24 cellular contexts compared by ENCODE assay signal in genomic region chr3:140185375-140185774, GRCh38.
A peak's percentile ranks its signal among the peaks of the same experiment; 100 is the strongest.
DNase-seq lines count a peak whose midpoint lies in the region; ATAC-seq, FAIRE-seq and TF ChIP-seq lines count a peak whose summit lies in the region.
"Had no signal": no experiment of that assay in that cellular context is flagged by ENCODE, and none has a peak within 500 bp of the region (broad histone marks: within the 10 kb centered on the region; RNA-seq: fewer than 3 reads in every experiment).

No MANE protein-coding gene starts in this region.

- no peak for TF ChIP-seq POLR2A in K562 (conservative IDR thresholded peaks at IDR 0.05)

- in situ Hi-C loops in K562 (cut with MboI) = no loop called here

- no peak overlapping the region for H3K4me3 ChIP-seq in right atrium auricular region
- H3K4me3 ChIP-seq in K562 = no peak overlapping the region
- H3K4me3 ChIP-seq in psoas muscle = no peak overlapping the region
- no peak overlapping the region for H3K4me3 ChIP-seq in aorta (ENCODE audit: low read length in 2 of 2)
- H3K4me3 ChIP-seq: A549; BLaER1 treated with 17β-estradiol and CSF1 and Interleukin-3, amounts not matched to agents 10 nM and 100 nM; SJSA1 had no signal

- H3K27me3 ChIP-seq in right atrium auricular region (no peaks in the 10 kb centered on the region), K562 (ENCODE audit: control insufficient read depth in 2 of 2, insufficient read depth in 2 of 2, low read length in 2 of 2) (no peaks in the 10 kb centered on the region), psoas muscle (ENCODE audit: insufficient read depth in 3 of 3, low read length in 2 of 3) (no peaks in the 10 kb centered on the region), aorta (ENCODE audit: control insufficient read depth in 1 of 2, insufficient read depth in 2 of 2, low read length in 1 of 2) (no peaks in the 10 kb centered on the region)
- H3K27me3 ChIP-seq: BLaER1 treated with 17β-estradiol and CSF1 and Interleukin-3, amounts not matched to agents 10 nM and 100 nM; SJSA1 had no signal

- WGBS in K562 (ENCODE audit: insufficient coverage, low coverage, missing lambda C conversion rate) = 0% methylated on average over 4 of the region's 4 CpGs
- WGBS in psoas muscle, 3 donors = 71 to 79% (median 74%) methylated on average over 4 of the region's 4 CpGs
- 80 to 85% methylated on average over 4 of the region's 4 CpGs for WGBS in aorta, 2 donors

- no peak overlapping the region for H2AFZ ChIP-seq in K562 (ENCODE audit: low read depth, low read length)

- no peaks in the 10 kb centered on the region for H3K9me1 ChIP-seq in K562 (ENCODE audit: control insufficient read depth, insufficient read depth, low read length)

- intact Hi-C loops in left ventricle myocardium superior (cut with micrococcal nuclease) = no loop called here
- intact Hi-C loops in K562 (cut with micrococcal nuclease) = no loop called here
- intact Hi-C loops in psoas muscle (cut with DNase I) = no loop called here
- intact Hi-C loops in aorta (cut with DNase I) = no loop called here

- BruUV-seq in K562 (replicated peaks; lab: Mats Ljungman, UMichigan) = no TSS peak

- TF ChIP-seq CTCF in right atrium auricular region (IDR thresholded peaks at IDR 0.05) (no peak), K562 (IDR thresholded peaks at IDR 0.05 in 2 of 3, conservative IDR thresholded peaks at IDR 0.05 in 1 of 3; ENCODE audit: insufficient read depth in 2 of 3, low read depth in 1 of 3, low read length in 3 of 3) (no peak), psoas muscle (IDR thresholded peaks at IDR 0.05) (no peak)

- CTCF ChIA-PET in K562 (lab: Yijun Ruan, JAX; ENCODE audit: low intra/inter-chr PET ratio) = no interaction called here

- ATAC-seq in left ventricle myocardium superior = no peak
- no peak for ATAC-seq in K562
- ATAC-seq in psoas muscle = no peak
- ATAC-seq in aorta (ENCODE audit: low FRiP score) = no peak
- no peak for ATAC-seq in left lobe of liver
- ATAC-seq: A549 had no signal

- H4K20me1 ChIP-seq in K562 (replicated peaks; ENCODE audit: control insufficient read depth, insufficient read depth, low read length) = no peaks in the 10 kb centered on the region
- H4K20me1 ChIP-seq: BLaER1 treated with 17β-estradiol and CSF1 and Interleukin-3, amounts not matched to agents 10 nM and 100 nM had no signal

- POLR2A ChIA-PET in K562 (lab: Yijun Ruan, JAX) = interaction anchor here (0.6 kb wide), 1 partner anchor 632 kb away, joined by 3 read pairs; no protein-coding TSS in a partner anchor

- DNase-seq in right atrium auricular region (ENCODE audit: low spot score) (no peak), left ventricle myocardium superior (no peak), K562 (ENCODE audit: extremely low read depth in 1 of 4, low spot score in 3 of 4) (no peak), psoas muscle (no peak), aorta (no peak), HuH-7 (ENCODE audit: low spot score) (no peak), left lobe of liver (ENCODE audit: low spot score) (no peak)
- DNase-seq: AML-193; CD4-positive, alpha-beta memory T cell; COR-L47; GF-D8; H7; Kasumi-1; NCI-H1436 treated with DMSO at 0.1 percent for 48 hours; NCI-H187 treated with DMSO at 0.1 percent for 48 hours; NCI-H2171 treated with DMSO at 0.1 percent for 48 hours; NCI-H446; NCI-H774 had no signal

- TF ChIP-seq EP300 in K562 (IDR thresholded peaks at IDR 0.05; ENCODE audit: low read length) = no peak

- no peaks in the 10 kb centered on the region for H3K79me2 ChIP-seq in K562 (ENCODE audit: control insufficient read depth, insufficient read depth, low read length)

- TF ChIP-seq RAD21 in K562 (CRISPR knock-in tag; conservative IDR thresholded peaks at IDR 0.05 in 1 of 2, IDR thresholded peaks at IDR 0.05 in 1 of 2) = no peak

- H3K27ac ChIP-seq in right atrium auricular region (peak overlapping the region; percentile 54 to 92), K562 (ENCODE audit: extremely low read depth, low read depth, low read length) (no peak overlapping the region), psoas muscle (peak overlapping the region; percentile 80), aorta (ENCODE audit: low read depth in 1 of 2, low read length in 2 of 2) (peak overlapping the region; percentile 21 to 80)
- H3K27ac ChIP-seq: A549; BLaER1 treated with 17β-estradiol and CSF1 and Interleukin-3, amounts not matched to agents 10 nM and 100 nM; SJSA1 had no signal

- H3K36me3 ChIP-seq in right atrium auricular region (no peaks in the 10 kb centered on the region), K562 (ENCODE audit: control insufficient read depth, insufficient read depth, low read length) (no peaks in the 10 kb centered on the region), psoas muscle (ENCODE audit: insufficient read depth in 1 of 2, low read depth in 1 of 2) (no peaks in the 10 kb centered on the region), aorta (ENCODE audit: control insufficient read depth in 1 of 2, insufficient read depth in 2 of 2, low read length in 1 of 2) (no peaks in the 10 kb centered on the region)
- H3K36me3 ChIP-seq: BLaER1 treated with 17β-estradiol and CSF1 and Interleukin-3, amounts not matched to agents 10 nM and 100 nM; SJSA1 had no signal

- H3K4me1 ChIP-seq in right atrium auricular region (peaks cover 0 to 35% of the 10 kb centered on the region in 2 donors), K562 (replicated peaks in 1 of 2; ENCODE audit: control insufficient read depth in 2 of 2, insufficient read depth in 2 of 2, low read length in 2 of 2) (no peaks in the 10 kb centered on the region), psoas muscle (peaks cover 69% of the 10 kb centered on the region), aorta (ENCODE audit: control insufficient read depth in 1 of 2, insufficient read depth in 2 of 2, low read length in 2 of 2) (peaks cover 2 to 25% of the 10 kb centered on the region in 2 donors)
- H3K4me1 ChIP-seq: A549; BLaER1 treated with 17β-estradiol and CSF1 and Interleukin-3, amounts not matched to agents 10 nM and 100 nM; SJSA1 had no signal

- no peak for FAIRE-seq in K562 (lab: Jason Lieb, UNC)
- FAIRE-seq: A549, GM12891, GM19239, RCC 7860 had no signal

- H3K9me3 ChIP-seq in right atrium auricular region (no peaks in the 10 kb centered on the region), K562 (replicated peaks; ENCODE audit: control insufficient read depth, insufficient read depth, low read depth, low read length) (no peaks in the 10 kb centered on the region), psoas muscle (no peaks in the 10 kb centered on the region), aorta (ENCODE audit: control insufficient read depth, low read length) (no peaks in the 10 kb centered on the region)
- H3K9me3 ChIP-seq: A549; BLaER1 treated with 17β-estradiol and CSF1 and Interleukin-3, amounts not matched to agents 10 nM and 100 nM; SJSA1 had no signal

- no peak overlapping the region for H3K9ac ChIP-seq in K562 (ENCODE audit: insufficient read depth in 1 of 2, low read depth in 2 of 2, low read length in 2 of 2)
- H3K9ac ChIP-seq: BLaER1 treated with 17β-estradiol and CSF1 and Interleukin-3, amounts not matched to agents 10 nM and 100 nM had no signal

- no peak overlapping the region for H3K4me2 ChIP-seq in K562 (ENCODE audit: insufficient read depth, low read length)
- H3K4me2 ChIP-seq: A549; BLaER1 treated with 17β-estradiol and CSF1 and Interleukin-3, amounts not matched to agents 10 nM and 100 nM had no signal

TF ChIP-seq in K562, 482 proteins besides CTCF, POLR2A, EP300 and RAD21:
- peak; percentile 55 for TF ChIP-seq USF2 (CRISPR knock-in tag; IDR thresholded peaks at IDR 0.05)
- TF ChIP-seq CHD2 (IDR thresholded peaks at IDR 0.05; ENCODE audit: low read depth, low read length) = no peak
- TF ChIP-seq KDM2B (CRISPR knock-in tag; IDR thresholded peaks at IDR 0.05) = no peak
- TF ChIP-seq NR2C2 (CRISPR knock-in tag; IDR thresholded peaks at IDR 0.05) = no peak
- TF ChIP-seq NR2C2 (tag; IDR thresholded peaks at IDR 0.05) = no peak
- TF ChIP-seq CBX5 (IDR thresholded peaks at IDR 0.05; ENCODE audit: borderline replicate concordance, low read depth) = no peak
- no peak for TF ChIP-seq TEAD2 (tag; IDR thresholded peaks at IDR 0.05)
- TF ChIP-seq HOXB6 (CRISPR knock-in tag; IDR thresholded peaks at IDR 0.05; ENCODE audit: borderline replicate concordance) = no peak
- TF ChIP-seq, protein P1, sequence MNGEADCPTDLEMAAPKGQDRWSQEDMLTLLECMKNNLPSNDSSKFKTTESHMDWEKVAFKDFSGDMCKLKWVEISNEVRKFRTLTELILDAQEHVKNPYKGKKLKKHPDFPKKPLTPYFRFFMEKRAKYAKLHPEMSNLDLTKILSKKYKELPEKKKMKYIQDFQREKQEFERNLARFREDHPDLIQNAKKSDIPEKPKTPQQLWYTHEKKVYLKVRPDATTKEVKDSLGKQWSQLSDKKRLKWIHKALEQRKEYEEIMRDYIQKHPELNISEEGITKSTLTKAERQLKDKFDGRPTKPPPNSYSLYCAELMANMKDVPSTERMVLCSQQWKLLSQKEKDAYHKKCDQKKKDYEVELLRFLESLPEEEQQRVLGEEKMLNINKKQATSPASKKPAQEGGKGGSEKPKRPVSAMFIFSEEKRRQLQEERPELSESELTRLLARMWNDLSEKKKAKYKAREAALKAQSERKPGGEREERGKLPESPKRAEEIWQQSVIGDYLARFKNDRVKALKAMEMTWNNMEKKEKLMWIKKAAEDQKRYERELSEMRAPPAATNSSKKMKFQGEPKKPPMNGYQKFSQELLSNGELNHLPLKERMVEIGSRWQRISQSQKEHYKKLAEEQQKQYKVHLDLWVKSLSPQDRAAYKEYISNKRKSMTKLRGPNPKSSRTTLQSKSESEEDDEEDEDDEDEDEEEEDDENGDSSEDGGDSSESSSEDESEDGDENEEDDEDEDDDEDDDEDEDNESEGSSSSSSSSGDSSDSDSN (IDR thresholded peaks at IDR 0.05; ENCODE audit: borderline replicate concordance in 1 of 2, low read depth in 2 of 2, low read length in 2 of 2) = no peak
